Comparison of ENCODE assay signal across 19 cellular contexts in the genomic region with DNA sequence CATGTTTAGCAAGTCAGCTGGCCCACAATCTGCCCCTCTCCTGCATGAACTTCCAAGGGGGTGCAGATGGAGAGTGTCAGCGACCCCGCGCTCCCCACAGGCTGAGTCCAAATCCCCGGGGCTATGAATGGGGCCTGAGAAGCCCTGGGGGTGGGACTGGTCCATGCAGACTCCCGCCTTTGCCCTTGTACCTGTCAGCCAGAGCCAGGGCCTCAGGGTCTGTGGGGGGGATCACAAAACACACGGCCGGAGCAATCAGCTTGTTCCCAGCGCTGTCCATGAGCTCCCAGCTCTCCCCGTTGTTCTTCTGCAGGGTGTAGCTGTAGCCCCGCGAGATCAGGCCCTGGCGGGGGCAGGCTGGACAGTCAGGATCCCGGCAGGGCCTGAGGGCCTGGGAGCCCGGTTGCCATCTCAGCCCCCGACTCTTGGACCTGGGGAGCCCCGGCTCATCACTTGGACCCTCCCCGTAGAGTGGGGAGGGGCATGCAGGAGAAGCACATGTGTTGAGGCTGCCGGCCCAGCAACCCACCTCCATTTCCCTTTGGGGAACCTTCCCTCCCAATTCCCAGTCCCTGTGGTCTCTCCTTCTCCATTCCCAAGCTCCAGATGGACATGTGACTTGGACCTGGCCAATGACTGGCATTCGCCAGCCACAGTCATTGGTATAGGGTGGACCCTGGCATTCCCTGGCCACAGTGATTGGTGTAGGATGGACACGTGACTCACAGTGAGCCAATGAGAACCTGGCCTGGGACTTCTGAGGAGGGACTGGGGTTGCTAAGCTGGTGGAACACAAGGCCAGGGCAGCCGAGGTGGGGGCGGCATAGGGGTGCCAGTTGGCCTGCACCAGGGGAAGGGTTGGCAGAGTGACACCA. TPM values are rescaled to one million over a fixed set of nuclear protein-coding genes. Genes with fewer than 3 reads are reported as not detected.
DNase-seq lines count a peak whose midpoint lies in the region; ATAC-seq and TF ChIP-seq lines count a peak whose summit lies in the region.
"Had no signal": no experiment of that assay in that cellular context is flagged by ENCODE, and none has a peak within 500 bp of the region (broad histone marks: within the 10 kb centered on the region; RNA-seq: fewer than 3 reads in every experiment).

No MANE protein-coding gene starts in this region.

- no peak overlapping the region for H4K5ac ChIP-seq in IMR-90 (ENCODE audit: low read depth, low read length)

- H3K27me3 ChIP-seq in IMR-90 (ENCODE audit: control insufficient read depth, insufficient read depth, low read length) = no peaks in the 10 kb centered on the region
- H3K27me3 ChIP-seq: adrenal gland had no signal

- BruUV-seq in IMR-90 (replicated peaks; lab: Mats Ljungman, UMichigan) = no TSS peak

- H3K4me3 ChIP-seq in IMR-90 (ENCODE audit: insufficient read depth, low read depth, low read length) = no peak overlapping the region
- H3K4me3 ChIP-seq: adrenal gland had no signal

- H2BK120ac ChIP-seq in IMR-90 (ENCODE audit: low read depth, low read length) = no peak overlapping the region

- H3K14ac ChIP-seq in IMR-90 (replicated peaks; ENCODE audit: low read depth, low read length) = no peak overlapping the region

- H3K9me3 Mint-ChIP-seq in glutamatergic neuron (ENCODE audit: unreplicated experiment) = peaks cover 4% of the 10 kb centered on the region
- H3K9me3 Mint-ChIP-seq: activated T-helper 2 cell treated with anti-CD3 and anti-CD28 coated beads, Interferon-gamma antibody, Interleukin-2, Interleukin-4, amounts not matched to agents 10 μg/mL and 5 μg/mL and 100 μg/mL, durations not matched to agents 14 hours and 24 hours and 36 hours had no signal

- H2BK15ac ChIP-seq in IMR-90 (ENCODE audit: low read depth, low read length) = no peak overlapping the region

- peaks cover 8% of the 10 kb centered on the region for H3K4me1 ChIP-seq in IMR-90 (ENCODE audit: control insufficient read depth, insufficient read depth, low read length)
- H3K4me1 ChIP-seq: adrenal gland had no signal

- no peak overlapping the region for H4K8ac ChIP-seq in IMR-90 (ENCODE audit: low read depth in 2 of 2, low read length in 2 of 2)

- no peak overlapping the region for H2AFZ ChIP-seq in IMR-90 (replicated peaks; ENCODE audit: low read length, poor library complexity)

- TF ChIP-seq POLR2A in IMR-90 (IDR thresholded peaks at IDR 0.05; ENCODE audit: low read depth, low read length) = no peak

- peaks cover 4% of the 10 kb centered on the region for H3K9me3 ChIP-seq in IMR-90 (ENCODE audit: control insufficient read depth, insufficient read depth, low read length)
- H3K9me3 ChIP-seq in T-helper 17 cell (ENCODE audit: control insufficient read depth, low read length, poor library complexity, severe bottlenecking) = no peaks in the 10 kb centered on the region
- H3K9me3 ChIP-seq: adrenal gland had no signal

- H3K23ac ChIP-seq in IMR-90 (ENCODE audit: low read depth, low read length) = no peak overlapping the region

- TF ChIP-seq RAD21 in IMR-90 (IDR thresholded peaks at IDR 0.05; ENCODE audit: low read length) = no peak

- no peak for ATAC-seq in IMR-90 (ENCODE audit: low read depth)
- ATAC-seq in T-helper 17 cell = no peak
- ATAC-seq: sciatic nerve, T-cell had no signal

- H2BK5ac ChIP-seq in IMR-90 (ENCODE audit: low read depth, low read length, poor library complexity, severe bottlenecking) = no peak overlapping the region

- H3K9ac ChIP-seq in IMR-90 (ENCODE audit: low read depth, low read length) = no peak overlapping the region

- no peak overlapping the region for H3K56ac ChIP-seq in IMR-90 (ENCODE audit: extremely low read depth, insufficient read depth, low read length)

- H3K4me1 Mint-ChIP-seq in T-helper 17 cell = no peaks in the 10 kb centered on the region
- peaks cover 6% of the 10 kb centered on the region for H3K4me1 Mint-ChIP-seq in glutamatergic neuron (ENCODE audit: low read depth, unreplicated experiment)
- H3K4me1 Mint-ChIP-seq: activated B cell treated with CpG ODN at 0.5 μM for 24 hours, T-cell had no signal

- H2AK9ac ChIP-seq in IMR-90 (replicated peaks; ENCODE audit: low read depth, low read length, poor library complexity) = peak overlapping the region; percentile 60

- H3K4me3 Mint-ChIP-seq in T-helper 17 cell = no peak overlapping the region
- no peak overlapping the region for H3K4me3 Mint-ChIP-seq in glutamatergic neuron (ENCODE audit: unreplicated experiment)
- H3K4me3 Mint-ChIP-seq: activated B cell treated with CpG ODN at 0.5 μM for 24 hours, T-cell had no signal

- no peak overlapping the region for H3K27ac ChIP-seq in IMR-90 (ENCODE audit: insufficient read depth, low read length)
- H3K27ac ChIP-seq: adrenal gland had no signal

- intact Hi-C loops in IMR-90 (cut with micrococcal nuclease) = no loop called here

- WGBS in IMR-90 (ENCODE audit: extremely low coverage in 2 of 2, insufficient read length in 1 of 2), 2 experiments = 88% methylated on average over 13 of the region's 22 CpGs; no CpG with 5 or more reads in 1 of the 2 experiments

- no peak overlapping the region for H3K4ac ChIP-seq in IMR-90 (ENCODE audit: low read depth, low read length)

- H3K36me3 Mint-ChIP-seq in T-helper 17 cell (ENCODE audit: low read depth) = peaks cover 2% of the 10 kb centered on the region
- no peaks in the 10 kb centered on the region for H3K36me3 Mint-ChIP-seq in glutamatergic neuron (ENCODE audit: unreplicated experiment)
- H3K36me3 Mint-ChIP-seq: T-cell had no signal

- DNase-seq in EH (ENCODE audit: low read depth) (peak; percentile 8), IMR-90 (no peak), T-helper 17 cell (no peak), myocyte (ENCODE audit: low read depth) (peak; percentile 27), NCI-H187 treated with DMSO at 0.1 percent for 48 hours (lab: John Stamatoyannopoulos, UW) (no peak), glutamatergic neuron (no peak), NCI-H2227 treated with DMSO at 0.1 percent for 48 hours (lab: John Stamatoyannopoulos, UW) (no peak)
- DNase-seq: activated B cell treated with CpG ODN at 0.5 μM for 24 hours; activated CD8-positive, alpha-beta memory T cell treated with anti-CD3 and anti-CD28 coated beads for 24 hours; adrenal gland; effector CD8-positive, alpha-beta T cell; hippocampal formation; NCI-H2081; NCI-H524 treated with DMSO at 0.1 percent for 48 hours; stimulated activated CD4-positive, alpha-beta T cell treated with anti-CD3 and anti-CD28 coated beads, Interleukin-2, amount 100 ng/mL, for 24 hours; substantia nigra; T-cell had no signal

- in situ Hi-C loops in IMR-90 (cut with MboI; ENCODE audit: low sequenced_read_pairs) = no loop called here

- H3K27me3 Mint-ChIP-seq in T-helper 17 cell (peaks cover 7% of the 10 kb centered on the region), glutamatergic neuron (ENCODE audit: unreplicated experiment) (peaks cover 3% of the 10 kb centered on the region)

- no peaks in the 10 kb centered on the region for H3K79me1 ChIP-seq in IMR-90 (ENCODE audit: low read depth in 1 of 2, low read length in 2 of 2)

- dilution Hi-C loops in IMR-90 (cut with HindIII; ENCODE audit: low sequenced_read_pairs, unreplicated experiment) = no loop called here

- peak overlapping the region; percentile 14 for H3K27ac Mint-ChIP-seq in T-helper 17 cell
- H3K27ac Mint-ChIP-seq in glutamatergic neuron (ENCODE audit: unreplicated experiment) = no peak overlapping the region
- H3K27ac Mint-ChIP-seq: activated B cell treated with CpG ODN at 0.5 μM for 24 hours; activated T-helper 2 cell treated with anti-CD3 and anti-CD28 coated beads, Interferon-gamma antibody, Interleukin-2, Interleukin-4, amounts not matched to agents 10 μg/mL and 5 μg/mL and 100 μg/mL, durations not matched to agents 14 hours and 24 hours and 36 hours; T-cell had no signal

- H3K36me3 ChIP-seq in IMR-90 (ENCODE audit: control insufficient read depth, insufficient read depth, low read length) = no peaks in the 10 kb centered on the region; the same call in 1 of the 2 replicates
- H3K36me3 ChIP-seq: adrenal gland had no signal

- no peak for TF ChIP-seq CTCF in IMR-90 (conservative IDR thresholded peaks at IDR 0.05; ENCODE audit: low read depth, low read length)
- no peak for TF ChIP-seq CTCF in glutamatergic neuron (IDR thresholded peaks at IDR 0.05; ENCODE audit: partially characterized antibody, unreplicated experiment)

- H4K91ac ChIP-seq in IMR-90 (ENCODE audit: insufficient read depth, low read depth, low read length) = no peak overlapping the region

- H3K18ac ChIP-seq in IMR-90 (ENCODE audit: low read depth, low read length) = no peak overlapping the region

- no peaks in the 10 kb centered on the region; the same call in 1 of the 2 replicates for H4K20me1 ChIP-seq in IMR-90 (ENCODE audit: insufficient read depth, low read length)

- H2BK20ac ChIP-seq in IMR-90 (ENCODE audit: low read depth, low read length) = no peak overlapping the region

- H2AK5ac ChIP-seq in IMR-90 (ENCODE audit: low read depth, low read length) = no peak overlapping the region

- H3K9me1 ChIP-seq in IMR-90 (ENCODE audit: insufficient read depth, low read length) = peaks cover 2% of the 10 kb centered on the region; the same call in 1 of the 2 replicates

- POLR2A ChIA-PET in IMR-90 (lab: Charles Lee; ENCODE audit: unreplicated experiment) = no interaction called here

- no peak overlapping the region for H3K4me2 ChIP-seq in IMR-90 (ENCODE audit: low read depth, low read length)

- CTCF ChIA-PET in IMR-90 (lab: Yijun Ruan, JAX) = interaction anchor here (0.6 kb wide), 1 partner anchor 257 kb away, joined by 3 read pairs; no protein-coding TSS in a partner anchor

RNA-seq across cellular contexts. Expression of a gene that starts 42.4 kb away (rescaled TPM):
- total RNA-seq in IMR-90 (2012; rRNA removed) = 0.28 and 0.36 TPM in 2 replicates
- 0.19 and 0.34 TPM in 2 replicates for polyA plus RNA-seq in IMR-90 (2012; rRNA removed)
- polyA plus RNA-seq in IMR-90 (2012; cell fraction: cytosol; rRNA removed) = 0.10 and 0.38 TPM in 2 replicates
- polyA plus RNA-seq in IMR-90 (2012; cell fraction: nucleus; rRNA removed; ENCODE audit: low replicate concordance) = 1.4 and 2.1 TPM in 2 replicates
- not detected for total RNA-seq in T-helper 17 cell
- total RNA-seq in myocyte = 5.9 and 25.4 TPM in 2 replicates
- 4.0 TPM for polyA plus RNA-seq in myocyte (2012)
- total RNA-seq in glutamatergic neuron (ENCODE audit: unreplicated experiment) = 4.7 TPM
- total RNA-seq: activated T-helper 2 cell treated with anti-CD3 and anti-CD28 coated beads, Interferon-gamma antibody, Interleukin-2, Interleukin-4, amounts not matched to agents 10 μg/mL and 5 μg/mL and 100 μg/mL, durations not matched to agents 14 hours and 24 hours and 36 hours had no signal

RNA-seq across cellular contexts. Expression of a gene that starts 47.2 kb away (rescaled TPM):
- total RNA-seq in IMR-90 (2012; rRNA removed) (5.7 and 7.8 TPM in 2 replicates), T-helper 17 cell (10 to 100 TPM; 47.5 to 69.8 TPM), myocyte (35.4 and 52.2 TPM in 2 replicates), glutamatergic neuron (ENCODE audit: unreplicated experiment) (34.3 TPM)
- polyA plus RNA-seq in IMR-90 (2012; rRNA removed) = 12.9 and 16.3 TPM in 2 replicates
- polyA plus RNA-seq in IMR-90 (2012; cell fraction: cytosol; rRNA removed) = 7.6 and 8.8 TPM in 2 replicates
- 43.7 and 49.4 TPM in 2 replicates for polyA plus RNA-seq in IMR-90 (2012; cell fraction: nucleus; rRNA removed; ENCODE audit: low replicate concordance)
- polyA plus RNA-seq in myocyte (2012) = 22.6 TPM

RNA-seq across cellular contexts. Expression of a gene that starts 47.4 kb away (rescaled TPM):
- total RNA-seq in IMR-90 (2012; rRNA removed) (26.0 and 27.8 TPM in 2 replicates), T-helper 17 cell (100 to 1,000 TPM in 1 of 2 donors, 10 to 100 TPM in 1; 91.9 to 108 TPM), myocyte (39.7 and 56.3 TPM in 2 replicates), glutamatergic neuron (ENCODE audit: unreplicated experiment) (133 TPM)
- polyA plus RNA-seq in IMR-90 (2012; rRNA removed) = 53.2 and 54.2 TPM in 2 replicates
- 28.8 and 39.4 TPM in 2 replicates for polyA plus RNA-seq in IMR-90 (2012; cell fraction: cytosol; rRNA removed)
- 63.0 and 63.9 TPM in 2 replicates for polyA plus RNA-seq in IMR-90 (2012; cell fraction: nucleus; rRNA removed; ENCODE audit: low replicate concordance)
- 41.8 TPM for polyA plus RNA-seq in myocyte (2012)

Comparison
In these comparisons a context has a peak if more than half of its experiments do, and no peak if none do; other contexts are left out.
1. DNase-seq: peak in EH (single experiment) and myocyte (single experiment); none in IMR-90 (single experiment), T-helper 17 cell (0 of 3), NCI-H187 treated with DMSO at 0.1 percent for 48 hours (single experiment), glutamatergic neuron (single experiment) and NCI-H2227 treated with DMSO at 0.1 percent for 48 hours (single experiment).